ENCODE assay signal across 8 cellular contexts in the genomic region with DNA sequence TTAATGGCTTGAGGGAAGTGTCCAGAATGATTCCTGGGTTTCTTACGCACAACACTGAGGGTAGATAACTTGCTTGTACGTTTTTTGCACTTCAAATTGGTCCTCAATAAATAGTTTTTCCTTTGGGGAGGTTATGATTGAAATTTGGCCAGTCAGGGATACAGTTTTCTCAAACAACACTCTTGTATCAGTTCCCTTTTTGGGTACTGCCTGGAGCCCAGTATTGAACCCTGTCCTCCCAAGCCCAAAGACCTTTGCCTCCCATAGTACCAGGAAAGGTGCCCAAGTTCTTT. TPM values are rescaled to one million over a fixed set of nuclear protein-coding genes. Genes with fewer than 3 reads are reported as not detected.
DNase-seq lines count a peak whose midpoint lies in the region; ATAC-seq and TF ChIP-seq lines count a peak whose summit lies in the region.

No MANE protein-coding gene starts in this region.

- H3K9me3 ChIP-seq in heart right ventricle (no peaks in the 10 kb centered on the region), breast epithelium (no peaks in the 10 kb centered on the region), aorta (ENCODE audit: control insufficient read depth, low read length) (no peaks in the 10 kb centered on the region)

- TF ChIP-seq CTCF in heart right ventricle (IDR thresholded peaks at IDR 0.05) (no peak), breast epithelium (IDR thresholded peaks at IDR 0.05) (no peak), mesothelial cell of epicardium (IDR thresholded peaks at IDR 0.05; ENCODE audit: unreplicated experiment) (no peak), GM13976 (IDR thresholded peaks at IDR 0.05; ENCODE audit: borderline replicate concordance, control extremely low read depth, extremely low read depth, insufficient read depth, missing control alignments) (no peak)

- H3K4me3 Mint-ChIP-seq in mesothelial cell of epicardium: peak overlapping the region; percentile 95

- H3K27ac Mint-ChIP-seq in mesothelial cell of epicardium: peak overlapping the region; percentile 99

- H3K9me3 Mint-ChIP-seq in mesothelial cell of epicardium: no peaks in the 10 kb centered on the region

- TF ChIP-seq POLR2A in breast epithelium (IDR thresholded peaks at IDR 0.05): no peak

- no peaks in the 10 kb centered on the region for H3K36me3 Mint-ChIP-seq in mesothelial cell of epicardium

- no peak for DNase-seq in heart right ventricle
- no peak for DNase-seq in cardiac septum (ENCODE audit: low spot score)
- no peak for DNase-seq in breast epithelium (ENCODE audit: low spot score in 2 of 2)
- DNase-seq in mesothelial cell of epicardium (ENCODE audit: low spot score in 2 of 2, unreplicated experiment in 2 of 2): no peak
- DNase-seq in aorta: no peak
- DNase-seq in GM13976 (ENCODE audit: low spot score): no peak
- no peak for DNase-seq in NCI-H2227 treated with DMSO at 0.1 percent for 48 hours (lab: John Stamatoyannopoulos, UW)
- no peak for DNase-seq in stimulated activated CD4-positive, alpha-beta T cell treated with anti-CD3 and anti-CD28 coated beads, Interleukin-4, amount 100 ng/mL, for 1 hour

- intact Hi-C loops in heart right ventricle (cut with DNase I) (loop anchor here in 3 of 10 donors (1.0 to 10.0 kb wide), 5 partner anchors 104 to 236 kb away; partner anchors contain the start of genes SESN2 (in 1 of the 3) and TRNAU1AP (in 1 of the 3)), cardiac septum (cut with DNase I) (loop anchor here (5.0 kb wide), 1 partner anchor 122 kb away; no protein-coding TSS in a partner anchor), breast epithelium (cut with DNase I; ENCODE audit: low total_unique reads) (no loop called here), aorta (cut with DNase I) (loop anchor here (10.0 kb wide), 2 partner anchors 136 to 506 kb away; partner anchors contain the start of gene RCC1 (in 1 of the 2))

- H3K27me3 ChIP-seq in heart right ventricle (no peaks in the 10 kb centered on the region), breast epithelium (no peaks in the 10 kb centered on the region), aorta (ENCODE audit: control insufficient read depth in 1 of 2, insufficient read depth in 2 of 2, low read length in 1 of 2) (no peaks in the 10 kb centered on the region)

- H3K36me3 ChIP-seq in heart right ventricle (peaks cover 0 to 11% (median 0%) of the 10 kb centered on the region in 9 donors), breast epithelium (no peaks in the 10 kb centered on the region), aorta (ENCODE audit: control insufficient read depth in 1 of 2, insufficient read depth in 2 of 2, low read length in 1 of 2) (no peaks in the 10 kb centered on the region)

- no peaks in the 10 kb centered on the region for H3K27me3 Mint-ChIP-seq in mesothelial cell of epicardium (ENCODE audit: low read depth)

- peak overlapping the region; percentile 51 to 98 (median 80) for H3K4me3 ChIP-seq in heart right ventricle
- peak overlapping the region; percentile 80 to 98 (median 82) for H3K4me3 ChIP-seq in breast epithelium
- peak overlapping the region; percentile 27 to 77 for H3K4me3 ChIP-seq in aorta (ENCODE audit: low read length in 2 of 2)

- ATAC-seq in heart right ventricle (no peak), aorta (ENCODE audit: low FRiP score) (no peak)

- H3K27ac ChIP-seq in heart right ventricle: peak overlapping the region; percentile 76 to 98 (median 93)
- H3K27ac ChIP-seq in breast epithelium: peak overlapping the region; percentile 92 to 94
- no peak overlapping the region for H3K27ac ChIP-seq in aorta (ENCODE audit: low read depth in 1 of 2, low read length in 2 of 2)

- peaks cover 32% of the 10 kb centered on the region for H3K4me1 Mint-ChIP-seq in mesothelial cell of epicardium

- in situ Hi-C loops in GM13976 (cut with MboI; ENCODE audit: low sequenced_read_pairs, unreplicated experiment): no loop called here

- H3K4me1 ChIP-seq in heart right ventricle: peaks cover 0 to 32% (median 18%) of the 10 kb centered on the region in 9 donors
- H3K4me1 ChIP-seq in breast epithelium: no peaks in the 10 kb centered on the region
- peaks cover 0 to 4% of the 10 kb centered on the region in 2 donors for H3K4me1 ChIP-seq in aorta (ENCODE audit: control insufficient read depth in 1 of 2, insufficient read depth in 2 of 2, low read length in 2 of 2)

- WGBS in heart right ventricle, 2 donors: 51 to 58% methylated on average over 2 of the region's 2 CpGs
- 50 to 51% methylated on average over 2 of the region's 2 CpGs for WGBS in aorta, 2 donors

RNA-seq across cellular contexts. Expression of gene PHACTR4, which starts 0.4 kb away (rescaled TPM):
- 10 to 100 TPM; 14.0 to 24.9 (median 18.5) TPM for total RNA-seq in heart right ventricle
- 10 to 100 TPM; 17.0 to 36.1 TPM for polyA plus RNA-seq in heart right ventricle
- total RNA-seq in cardiac septum: 18.0 TPM
- 10 to 100 TPM; 17.1 to 29.6 (median 25.9) TPM for total RNA-seq in breast epithelium
- total RNA-seq in mesothelial cell of epicardium: 67.4 to 69.8 TPM (median 67.5 TPM) in 3 replicates
- total RNA-seq in aorta: 10 to 100 TPM; 32.4 to 38.9 TPM
- polyA plus RNA-seq in aorta: 10 to 100 TPM; 11.3 to 20.1 TPM

RNA-seq across cellular contexts. Expression of gene MED18, which starts 40.3 kb away (rescaled TPM):
- total RNA-seq in heart right ventricle: 10 to 100 TPM in 6 of 10 donors, 1 to 10 TPM in 4; 6.5 to 13.9 (median 10.8) TPM
- polyA plus RNA-seq in heart right ventricle: 10 to 100 TPM; 10.4 to 20.4 TPM
- 10.3 TPM for total RNA-seq in cardiac septum
- total RNA-seq in breast epithelium: 10 to 100 TPM in 2 of 3 donors, 1 to 10 TPM in 1; 8.3 to 14.4 (median 12.6) TPM
- 9.2 to 11.7 TPM (median 9.9 TPM) in 3 replicates for total RNA-seq in mesothelial cell of epicardium
- total RNA-seq in aorta: 10 to 100 TPM in 1 of 2 donors, 1 to 10 TPM in 1; 9.4 to 11.5 TPM
- polyA plus RNA-seq in aorta: 10 to 100 TPM in 1 of 2 donors, 1 to 10 TPM in 1; 8.0 to 21.3 TPM

Comparison
In these comparisons a context has a peak if more than half of its experiments do, and no peak if none do; other contexts are left out.
1. H3K27ac ChIP-seq: peak in heart right ventricle (10 of 10) and breast epithelium (2 of 2); none in aorta (0 of 2).
2. Peak in every context shown above with its lines, with median percentiles within 50 percentile points of each other: H3K4me3 ChIP-seq.